ENCODE assay signal across 1 cellular context in genomic region chr21:44708866-44709425, GRCh38.
TF ChIP-seq lines count a peak whose summit lies in the region.

No MANE protein-coding gene starts in this region.

TF ChIP-seq in HepG2, 621 proteins besides CTCF, POLR2A, EP300 and RAD21:
- no peak for TF ChIP-seq ZNF788 (CRISPR knock-in tag; IDR thresholded peaks at IDR 0.05; ENCODE audit: borderline replicate concordance)
- TF ChIP-seq SCMH1 (CRISPR knock-in tag; IDR thresholded peaks at IDR 0.05; ENCODE audit: borderline replicate concordance), result no peak
- no peak for TF ChIP-seq SP2 (CRISPR knock-in tag; IDR thresholded peaks at IDR 0.05)
- TF ChIP-seq NAIF1 (CRISPR knock-in tag; IDR thresholded peaks at IDR 0.05; ENCODE audit: borderline replicate concordance), result no peak
- no peak for TF ChIP-seq FOXJ3 (CRISPR knock-in tag; IDR thresholded peaks at IDR 0.05; ENCODE audit: borderline replicate concordance)
- TF ChIP-seq SMAD9 (CRISPR knock-in tag; IDR thresholded peaks at IDR 0.05), result no peak
- TF ChIP-seq ZSCAN30 (CRISPR knock-in tag; IDR thresholded peaks at IDR 0.05), result no peak
- TF ChIP-seq SMARCE1 (IDR thresholded peaks at IDR 0.05; ENCODE audit: borderline replicate concordance), result no peak
- no peak for TF ChIP-seq SRSF1 (optimal IDR thresholded peaks at IDR 0.05; ENCODE audit: low read depth, low read length)
- no peak for TF ChIP-seq NFE2L2 (IDR thresholded peaks at IDR 0.05; ENCODE audit: low read length)
